ENCODE assay signal across 16 cellular contexts in genomic region chr10:60708666-60709065, GRCh38.
A peak's percentile ranks its signal among the peaks of the same experiment; 100 is the strongest.
DNase-seq lines count a peak whose midpoint lies in the region; ATAC-seq and TF ChIP-seq lines count a peak whose summit lies in the region.
"Had no signal": no experiment of that assay in that cellular context is flagged by ENCODE, and none has a peak within 500 bp of the region (broad histone marks: within the 10 kb centered on the region; RNA-seq: fewer than 3 reads in every experiment).

No MANE protein-coding gene starts in this region.

- no peaks in the 10 kb centered on the region for H3K27me3 Mint-ChIP-seq in activated CD4-positive, alpha-beta T cell treated with anti-CD3 and anti-CD28 coated beads, Interleukin-2, amount 10 ng/mL, durations not matched to agents 7 days and 5 days
- peaks cover 11% of the 10 kb centered on the region for H3K27me3 Mint-ChIP-seq in CD8-positive, alpha-beta T cell (ENCODE audit: low read depth)
- peaks cover 1% of the 10 kb centered on the region for H3K27me3 Mint-ChIP-seq in activated CD4-positive, alpha-beta memory T cell treated with anti-CD3 and anti-CD28 coated beads, Interleukin-2, amount 10 ng/mL, durations not matched to agents 7 days and 5 days
- H3K27me3 Mint-ChIP-seq in immature natural killer cell (ENCODE audit: low read depth in 3 of 3) = peaks cover 0 to 4% (median 0%) of the 10 kb centered on the region in 3 donors
- no peaks in the 10 kb centered on the region for H3K27me3 Mint-ChIP-seq in activated T-helper 2 cell treated with anti-CD3 and anti-CD28 coated beads, Interferon-gamma antibody, Interleukin-2, Interleukin-4, amounts not matched to agents 10 μg/mL and 5 μg/mL and 100 μg/mL, durations not matched to agents 14 hours and 24 hours and 36 hours (ENCODE audit: low read depth)

- peaks cover 48% of the 10 kb centered on the region for H3K36me3 Mint-ChIP-seq in activated CD4-positive, alpha-beta T cell treated with anti-CD3 and anti-CD28 coated beads, Interleukin-2, amount 10 ng/mL, durations not matched to agents 7 days and 5 days (ENCODE audit: low read depth)
- H3K36me3 Mint-ChIP-seq in CD8-positive, alpha-beta T cell = no peaks in the 10 kb centered on the region
- H3K36me3 Mint-ChIP-seq in activated CD4-positive, alpha-beta memory T cell treated with anti-CD3 and anti-CD28 coated beads, Interleukin-2, amount 10 ng/mL, durations not matched to agents 7 days and 5 days (ENCODE audit: low read depth) = peaks cover 7% of the 10 kb centered on the region
- no peaks in the 10 kb centered on the region for H3K36me3 Mint-ChIP-seq in immature natural killer cell
- peaks cover 10% of the 10 kb centered on the region for H3K36me3 Mint-ChIP-seq in activated T-helper 2 cell treated with anti-CD3 and anti-CD28 coated beads, Interferon-gamma antibody, Interleukin-2, Interleukin-4, amounts not matched to agents 10 μg/mL and 5 μg/mL and 100 μg/mL, durations not matched to agents 14 hours and 24 hours and 36 hours (ENCODE audit: low read depth)

- peak overlapping the region; percentile 77 for H3K27ac Mint-ChIP-seq in activated CD4-positive, alpha-beta T cell treated with anti-CD3 and anti-CD28 coated beads, Interleukin-2, amount 10 ng/mL, durations not matched to agents 7 days and 5 days
- peak overlapping the region; percentile 56 for H3K27ac Mint-ChIP-seq in CD8-positive, alpha-beta T cell
- H3K27ac Mint-ChIP-seq in activated CD4-positive, alpha-beta memory T cell treated with anti-CD3 and anti-CD28 coated beads, Interleukin-2, amount 10 ng/mL, durations not matched to agents 7 days and 5 days = peak overlapping the region; percentile 87
- H3K27ac Mint-ChIP-seq in immature natural killer cell = peak overlapping the region in 3 of 6 donors; percentile 13 to 48 (median 23)
- H3K27ac Mint-ChIP-seq in activated T-helper 2 cell treated with anti-CD3 and anti-CD28 coated beads, Interferon-gamma antibody, Interleukin-2, Interleukin-4, amounts not matched to agents 10 μg/mL and 5 μg/mL and 100 μg/mL, durations not matched to agents 14 hours and 24 hours and 36 hours = no peak overlapping the region
- H3K27ac Mint-ChIP-seq: HFFc6 had no signal

- no peaks in the 10 kb centered on the region for H3K9me3 ChIP-seq in CD8-positive, alpha-beta T cell (ENCODE audit: low read length)
- H3K9me3 ChIP-seq: BLaER1 treated with 17β-estradiol and CSF1 and Interleukin-3, amounts not matched to agents 10 nM and 100 nM; MG63 had no signal

- DNase-seq in activated CD4-positive, alpha-beta T cell treated with anti-CD3 and anti-CD28 coated beads, Interleukin-2, amount 10 ng/mL, durations not matched to agents 7 days and 5 days = no peak
- DNase-seq in activated CD4-positive, alpha-beta T cell treated with anti-CD3 and anti-CD28 coated beads, Interleukin-2, amount 50 U/mL, for 48 hours = no peak
- no peak for DNase-seq in CD8-positive, alpha-beta T cell
- DNase-seq in activated CD4-positive, alpha-beta memory T cell treated with anti-CD3 and anti-CD28 coated beads, Interleukin-2, amount 10 ng/mL, durations not matched to agents 7 days and 5 days = no peak
- DNase-seq in immature natural killer cell = peak in 2 of 3 donors; percentile 6 to 12
- DNase-seq in NCI-H526 treated with DMSO at 0.1 percent for 48 hours (lab: John Stamatoyannopoulos, UW) = no peak
- DNase-seq in activated T-helper 2 cell treated with anti-CD3 and anti-CD28 coated beads, Interferon-gamma antibody, Interleukin-2, Interleukin-4, amounts not matched to agents 10 μg/mL and 5 μg/mL and 100 μg/mL, durations not matched to agents 14 hours and 24 hours and 36 hours (ENCODE audit: low spot score) = no peak
- DNase-seq: Caco-2, HFFc6, MG63, NCI-H1092 treated with DMSO at 0.1 percent for 48 hours, NCI-H1930, NCI-H526, RPMI8226 had no signal

- no peak overlapping the region for H3K4me3 Mint-ChIP-seq in activated CD4-positive, alpha-beta T cell treated with anti-CD3 and anti-CD28 coated beads, Interleukin-2, amount 10 ng/mL, durations not matched to agents 7 days and 5 days
- no peak overlapping the region for H3K4me3 Mint-ChIP-seq in CD8-positive, alpha-beta T cell
- peak overlapping the region; percentile 19 for H3K4me3 Mint-ChIP-seq in activated CD4-positive, alpha-beta memory T cell treated with anti-CD3 and anti-CD28 coated beads, Interleukin-2, amount 10 ng/mL, durations not matched to agents 7 days and 5 days
- H3K4me3 Mint-ChIP-seq in immature natural killer cell = peak overlapping the region in 1 of 5 donors; percentile 40
- no peak overlapping the region for H3K4me3 Mint-ChIP-seq in activated T-helper 2 cell treated with anti-CD3 and anti-CD28 coated beads, Interferon-gamma antibody, Interleukin-2, Interleukin-4, amounts not matched to agents 10 μg/mL and 5 μg/mL and 100 μg/mL, durations not matched to agents 14 hours and 24 hours and 36 hours (ENCODE audit: low read depth)
- H3K4me3 Mint-ChIP-seq: HFFc6 had no signal

- H3K36me3 ChIP-seq in CD8-positive, alpha-beta T cell (ENCODE audit: insufficient read depth, low read length) = no peaks in the 10 kb centered on the region
- H3K36me3 ChIP-seq: BLaER1 treated with 17β-estradiol and CSF1 and Interleukin-3, amounts not matched to agents 10 nM and 100 nM; MG63 had no signal

- peaks cover 50% of the 10 kb centered on the region for H3K4me1 Mint-ChIP-seq in activated CD4-positive, alpha-beta T cell treated with anti-CD3 and anti-CD28 coated beads, Interleukin-2, amount 10 ng/mL, durations not matched to agents 7 days and 5 days
- peaks cover 18% of the 10 kb centered on the region for H3K4me1 Mint-ChIP-seq in CD8-positive, alpha-beta T cell (ENCODE audit: low read depth)
- peaks cover 45% of the 10 kb centered on the region for H3K4me1 Mint-ChIP-seq in activated CD4-positive, alpha-beta memory T cell treated with anti-CD3 and anti-CD28 coated beads, Interleukin-2, amount 10 ng/mL, durations not matched to agents 7 days and 5 days
- H3K4me1 Mint-ChIP-seq in immature natural killer cell = peaks cover 11 to 26% of the 10 kb centered on the region in 2 donors
- peaks cover 28% of the 10 kb centered on the region for H3K4me1 Mint-ChIP-seq in activated T-helper 2 cell treated with anti-CD3 and anti-CD28 coated beads, Interferon-gamma antibody, Interleukin-2, Interleukin-4, amounts not matched to agents 10 μg/mL and 5 μg/mL and 100 μg/mL, durations not matched to agents 14 hours and 24 hours and 36 hours (ENCODE audit: low read depth)

- TF ChIP-seq CTCF in CD8-positive, alpha-beta T cell (IDR thresholded peaks at IDR 0.05) = no peak

- H3K9me3 Mint-ChIP-seq in activated CD4-positive, alpha-beta T cell treated with anti-CD3 and anti-CD28 coated beads, Interleukin-2, amount 10 ng/mL, durations not matched to agents 7 days and 5 days = peaks cover 27% of the 10 kb centered on the region
- H3K9me3 Mint-ChIP-seq in CD8-positive, alpha-beta T cell = no peaks in the 10 kb centered on the region
- H3K9me3 Mint-ChIP-seq in activated CD4-positive, alpha-beta memory T cell treated with anti-CD3 and anti-CD28 coated beads, Interleukin-2, amount 10 ng/mL, durations not matched to agents 7 days and 5 days = peaks cover 8% of the 10 kb centered on the region
- H3K9me3 Mint-ChIP-seq in immature natural killer cell = peaks cover 0 to 3% (median 0%) of the 10 kb centered on the region in 6 donors
- H3K9me3 Mint-ChIP-seq in activated T-helper 2 cell treated with anti-CD3 and anti-CD28 coated beads, Interferon-gamma antibody, Interleukin-2, Interleukin-4, amounts not matched to agents 10 μg/mL and 5 μg/mL and 100 μg/mL, durations not matched to agents 14 hours and 24 hours and 36 hours = peaks cover 13% of the 10 kb centered on the region
- H3K9me3 Mint-ChIP-seq: HFFc6 had no signal

- H3K4me1 ChIP-seq in CD8-positive, alpha-beta T cell (ENCODE audit: insufficient read depth, low read length) = no peaks in the 10 kb centered on the region

- H3K27me3 ChIP-seq in CD8-positive, alpha-beta T cell (ENCODE audit: insufficient read depth, low read length) = no peaks in the 10 kb centered on the region
- H3K27me3 ChIP-seq: BLaER1 treated with 17β-estradiol and CSF1 and Interleukin-3, amounts not matched to agents 10 nM and 100 nM; MG63 had no signal

- POLR2A ChIA-PET in activated CD4-positive, alpha-beta T cell treated with anti-CD3 and anti-CD28 coated beads, Interleukin-2, amount 10 ng/mL, durations not matched to agents 7 days and 5 days (lab: Charles Lee) = no interaction called here
- POLR2A ChIA-PET in CD8-positive, alpha-beta T cell (lab: Charles Lee) = no interaction called here
- POLR2A ChIA-PET in activated CD4-positive, alpha-beta memory T cell treated with anti-CD3 and anti-CD28 coated beads, Interleukin-2, amount 10 ng/mL, durations not matched to agents 7 days and 5 days (lab: Charles Lee) = interaction anchor here (1.7 to 3.0 kb wide), 2 partner anchors 22 to 70 kb away, joined by 4 to 9 read pairs; partner anchors contain the start of gene CDK1

- CTCF ChIA-PET in activated CD4-positive, alpha-beta T cell treated with anti-CD3 and anti-CD28 coated beads, Interleukin-2, amount 10 ng/mL, durations not matched to agents 7 days and 5 days (lab: Charles Lee) = interaction anchor here (1.9 kb wide), 1 partner anchor 9 kb away, joined by 5 read pairs; no protein-coding TSS in a partner anchor
- CTCF ChIA-PET in CD8-positive, alpha-beta T cell (lab: Charles Lee) = no interaction called here
- CTCF ChIA-PET in activated CD4-positive, alpha-beta memory T cell treated with anti-CD3 and anti-CD28 coated beads, Interleukin-2, amount 10 ng/mL, durations not matched to agents 7 days and 5 days (lab: Charles Lee) = no interaction called here

- intact Hi-C loops in CD8-positive, alpha-beta T cell (cut with DNase I, micrococcal nuclease) = no loop called here
- intact Hi-C loops in activated T-helper 2 cell treated with anti-CD3 and anti-CD28 coated beads, Interferon-gamma antibody, Interleukin-2, Interleukin-4, amounts not matched to agents 10 μg/mL and 5 μg/mL and 100 μg/mL, durations not matched to agents 14 hours and 24 hours and 36 hours (cut with micrococcal nuclease) = no loop called here

- ATAC-seq in CD8-positive, alpha-beta T cell = peak; percentile 40
- no peak for ATAC-seq in HG02588 (IDR thresholded peaks at IDR 0.05; ENCODE audit: unreplicated experiment)

- no peak overlapping the region for H3K4me3 ChIP-seq in CD8-positive, alpha-beta T cell (ENCODE audit: low read depth, low read length)
- H3K4me3 ChIP-seq: BLaER1 treated with 17β-estradiol and CSF1 and Interleukin-3, amounts not matched to agents 10 nM and 100 nM; MG63 had no signal

- no peak overlapping the region for H3K27ac ChIP-seq in CD8-positive, alpha-beta T cell (ENCODE audit: low read depth, low read length)
- H3K27ac ChIP-seq: BLaER1 treated with 17β-estradiol and CSF1 and Interleukin-3, amounts not matched to agents 10 nM and 100 nM had no signal

Comparison
In these comparisons a context has a peak if more than half of its experiments do, and no peak if none do; other contexts are left out.
1. DNase-seq: peak in immature natural killer cell (2 of 3); none in activated CD4-positive, alpha-beta T cell treated with anti-CD3 and anti-CD28 coated beads, Interleukin-2, amount 10 ng/mL, durations not matched to agents 7 days and 5 days (single experiment), activated CD4-positive, alpha-beta T cell treated with anti-CD3 and anti-CD28 coated beads, Interleukin-2, amount 50 U/mL, for 48 hours (0 of 2), CD8-positive, alpha-beta T cell (0 of 7), activated CD4-positive, alpha-beta memory T cell treated with anti-CD3 and anti-CD28 coated beads, Interleukin-2, amount 10 ng/mL, durations not matched to agents 7 days and 5 days (single experiment), NCI-H526 treated with DMSO at 0.1 percent for 48 hours (single experiment) and activated T-helper 2 cell treated with anti-CD3 and anti-CD28 coated beads, Interferon-gamma antibody, Interleukin-2, Interleukin-4, amounts not matched to agents 10 μg/mL and 5 μg/mL and 100 μg/mL, durations not matched to agents 14 hours and 24 hours and 36 hours (single experiment).